In the genomic region with DNA sequence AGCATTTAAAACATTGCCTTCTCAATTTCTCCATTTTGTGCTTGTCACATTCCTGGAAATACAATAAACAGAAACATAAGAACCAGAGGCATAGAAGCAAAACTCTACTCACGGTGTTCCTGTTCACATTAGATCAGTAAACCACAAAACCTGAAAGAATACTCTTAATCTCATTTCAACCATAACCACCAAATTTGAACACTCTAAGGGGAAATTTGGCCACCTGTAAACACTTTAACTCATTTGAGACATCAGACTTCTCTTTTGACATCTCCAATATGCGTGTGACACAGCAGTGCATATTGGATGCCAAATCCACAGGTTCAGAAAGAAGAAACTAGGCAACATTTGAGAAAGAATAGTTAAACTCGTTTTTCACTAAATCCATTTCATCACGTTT, we compare ENCODE assay signal across 2 cellular contexts.
TF ChIP-seq lines count a peak whose summit lies in the region.

No MANE protein-coding gene starts in this region.

TF ChIP-seq in GM23338, 12 proteins besides CTCF, POLR2A, EP300 and RAD21 (continued from another document):
- TF ChIP-seq EZH2 (IDR thresholded peaks at IDR 0.05; ENCODE audit: low read depth, unreplicated experiment) = no peak
- no peak for TF ChIP-seq STAT1 (IDR thresholded peaks at IDR 0.05; ENCODE audit: unreplicated experiment)
- no peak for TF ChIP-seq ETS1 (IDR thresholded peaks at IDR 0.05)
- no peak for TF ChIP-seq REST (IDR thresholded peaks at IDR 0.05; ENCODE audit: unreplicated experiment)
- no peak for TF ChIP-seq POLR2AphosphoS5 (IDR thresholded peaks at IDR 0.05; ENCODE audit: low read depth)
- no peak for TF ChIP-seq CREB1 (CRISPR knock-in tag; IDR thresholded peaks at IDR 0.05; ENCODE audit: low read depth)
- TF ChIP-seq NANOG (IDR thresholded peaks at IDR 0.05; ENCODE audit: borderline replicate concordance) = no peak
- no peak for TF ChIP-seq JUNB (IDR thresholded peaks at IDR 0.05; ENCODE audit: unreplicated experiment)
- TF ChIP-seq, protein P1, sequence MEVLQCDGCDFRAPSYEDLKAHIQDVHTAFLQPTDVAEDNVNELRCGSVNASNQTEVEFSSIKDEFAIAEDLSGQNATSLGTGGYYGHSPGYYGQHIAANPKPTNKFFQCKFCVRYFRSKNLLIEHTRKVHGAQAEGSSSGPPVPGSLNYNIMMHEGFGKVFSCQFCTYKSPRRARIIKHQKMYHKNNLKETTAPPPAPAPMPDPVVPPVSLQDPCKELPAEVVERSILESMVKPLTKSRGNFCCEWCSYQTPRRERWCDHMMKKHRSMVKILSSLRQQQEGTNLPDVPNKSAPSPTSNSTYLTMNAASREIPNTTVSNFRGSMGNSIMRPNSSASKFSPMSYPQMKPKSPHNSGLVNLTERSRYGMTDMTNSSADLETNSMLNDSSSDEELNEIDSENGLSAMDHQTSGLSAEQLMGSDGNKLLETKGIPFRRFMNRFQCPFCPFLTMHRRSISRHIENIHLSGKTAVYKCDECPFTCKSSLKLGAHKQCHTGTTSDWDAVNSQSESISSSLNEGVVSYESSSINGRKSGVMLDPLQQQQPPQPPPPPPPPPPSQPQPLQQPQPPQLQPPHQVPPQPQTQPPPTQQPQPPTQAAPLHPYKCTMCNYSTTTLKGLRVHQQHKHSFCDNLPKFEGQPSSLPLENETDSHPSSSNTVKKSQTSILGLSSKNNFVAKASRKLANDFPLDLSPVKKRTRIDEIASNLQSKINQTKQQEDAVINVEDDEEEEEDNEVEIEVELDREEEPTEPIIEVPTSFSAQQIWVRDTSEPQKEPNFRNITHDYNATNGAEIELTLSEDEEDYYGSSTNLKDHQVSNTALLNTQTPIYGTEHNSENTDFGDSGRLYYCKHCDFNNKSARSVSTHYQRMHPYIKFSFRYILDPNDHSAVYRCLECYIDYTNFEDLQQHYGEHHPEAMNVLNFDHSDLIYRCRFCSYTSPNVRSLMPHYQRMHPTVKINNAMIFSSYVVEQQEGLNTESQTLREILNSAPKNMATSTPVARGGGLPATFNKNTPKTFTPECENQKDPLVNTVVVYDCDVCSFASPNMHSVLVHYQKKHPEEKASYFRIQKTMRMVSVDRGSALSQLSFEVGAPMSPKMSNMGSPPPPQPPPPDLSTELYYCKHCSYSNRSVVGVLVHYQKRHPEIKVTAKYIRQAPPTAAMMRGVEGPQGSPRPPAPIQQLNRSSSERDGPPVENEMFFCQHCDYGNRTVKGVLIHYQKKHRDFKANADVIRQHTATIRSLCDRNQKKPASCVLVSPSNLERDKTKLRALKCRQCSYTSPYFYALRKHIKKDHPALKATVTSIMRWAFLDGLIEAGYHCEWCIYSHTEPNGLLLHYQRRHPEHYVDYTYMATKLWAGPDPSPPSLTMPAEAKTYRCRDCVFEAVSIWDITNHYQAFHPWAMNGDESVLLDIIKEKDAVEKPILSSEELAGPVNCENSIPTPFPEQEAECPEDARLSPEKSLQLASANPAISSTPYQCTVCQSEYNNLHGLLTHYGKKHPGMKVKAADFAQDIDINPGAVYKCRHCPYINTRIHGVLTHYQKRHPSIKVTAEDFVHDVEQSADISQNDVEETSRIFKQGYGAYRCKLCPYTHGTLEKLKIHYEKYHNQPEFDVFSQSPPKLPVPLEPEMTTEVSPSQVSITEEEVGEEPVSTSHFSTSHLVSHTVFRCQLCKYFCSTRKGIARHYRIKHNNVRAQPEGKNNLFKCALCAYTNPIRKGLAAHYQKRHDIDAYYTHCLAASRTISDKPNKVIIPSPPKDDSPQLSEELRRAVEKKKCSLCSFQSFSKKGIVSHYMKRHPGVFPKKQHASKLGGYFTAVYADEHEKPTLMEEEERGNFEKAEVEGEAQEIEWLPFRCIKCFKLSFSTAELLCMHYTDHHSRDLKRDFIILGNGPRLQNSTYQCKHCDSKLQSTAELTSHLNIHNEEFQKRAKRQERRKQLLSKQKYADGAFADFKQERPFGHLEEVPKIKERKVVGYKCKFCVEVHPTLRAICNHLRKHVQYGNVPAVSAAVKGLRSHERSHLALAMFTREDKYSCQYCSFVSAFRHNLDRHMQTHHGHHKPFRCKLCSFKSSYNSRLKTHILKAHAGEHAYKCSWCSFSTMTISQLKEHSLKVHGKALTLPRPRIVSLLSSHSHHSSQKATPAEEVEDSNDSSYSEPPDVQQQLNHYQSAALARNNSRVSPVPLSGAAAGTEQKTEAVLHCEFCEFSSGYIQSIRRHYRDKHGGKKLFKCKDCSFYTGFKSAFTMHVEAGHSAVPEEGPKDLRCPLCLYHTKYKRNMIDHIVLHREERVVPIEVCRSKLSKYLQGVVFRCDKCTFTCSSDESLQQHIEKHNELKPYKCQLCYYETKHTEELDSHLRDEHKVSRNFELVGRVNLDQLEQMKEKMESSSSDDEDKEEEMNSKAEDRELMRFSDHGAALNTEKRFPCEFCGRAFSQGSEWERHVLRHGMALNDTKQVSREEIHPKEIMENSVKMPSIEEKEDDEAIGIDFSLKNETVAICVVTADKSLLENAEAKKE (CRISPR knock-in tag; IDR thresholded peaks at IDR 0.05) = no peak
TF ChIP-seq in GM23338: peak in this region for 0.

TF ChIP-seq in H1, 55 proteins besides CTCF, POLR2A, EP300 and RAD21 (continued from another document):
- TF ChIP-seq CTBP2 (IDR thresholded peaks at IDR 0.05; ENCODE audit: borderline replicate concordance, insufficient read depth, insufficient read length, low read length) = no peak
- no peak for TF ChIP-seq GABPA (IDR thresholded peaks at IDR 0.05; ENCODE audit: borderline replicate concordance, insufficient read depth, low read length)
- TF ChIP-seq CHD2 (IDR thresholded peaks at IDR 0.05; ENCODE audit: low read length) = no peak
- no peak for TF ChIP-seq NRF1 (IDR thresholded peaks at IDR 0.05; ENCODE audit: low read depth, low read length)
- no peak for TF ChIP-seq SIX5 (IDR thresholded peaks at IDR 0.05; ENCODE audit: low read depth, low read length)
- no peak for TF ChIP-seq PHF8 (conservative IDR thresholded peaks at IDR 0.05; ENCODE audit: low read depth, low read length)
- no peak for TF ChIP-seq SIRT6 (IDR thresholded peaks at IDR 0.05; ENCODE audit: low read length)
- no peak for TF ChIP-seq TEAD4 (IDR thresholded peaks at IDR 0.05; ENCODE audit: low read depth, low read length)
- TF ChIP-seq CBX5 (IDR thresholded peaks at IDR 0.05; ENCODE audit: low read depth, low read length) = no peak
- TF ChIP-seq RNF2 (IDR thresholded peaks at IDR 0.05; ENCODE audit: borderline replicate concordance, low read depth, low read length, missing control alignments, poor library complexity, severe bottlenecking) = no peak
- no peak for TF ChIP-seq EZH2 (IDR thresholded peaks at IDR 0.05; ENCODE audit: low read depth, low read length, severe bottlenecking)
- TF ChIP-seq, protein P2, sequence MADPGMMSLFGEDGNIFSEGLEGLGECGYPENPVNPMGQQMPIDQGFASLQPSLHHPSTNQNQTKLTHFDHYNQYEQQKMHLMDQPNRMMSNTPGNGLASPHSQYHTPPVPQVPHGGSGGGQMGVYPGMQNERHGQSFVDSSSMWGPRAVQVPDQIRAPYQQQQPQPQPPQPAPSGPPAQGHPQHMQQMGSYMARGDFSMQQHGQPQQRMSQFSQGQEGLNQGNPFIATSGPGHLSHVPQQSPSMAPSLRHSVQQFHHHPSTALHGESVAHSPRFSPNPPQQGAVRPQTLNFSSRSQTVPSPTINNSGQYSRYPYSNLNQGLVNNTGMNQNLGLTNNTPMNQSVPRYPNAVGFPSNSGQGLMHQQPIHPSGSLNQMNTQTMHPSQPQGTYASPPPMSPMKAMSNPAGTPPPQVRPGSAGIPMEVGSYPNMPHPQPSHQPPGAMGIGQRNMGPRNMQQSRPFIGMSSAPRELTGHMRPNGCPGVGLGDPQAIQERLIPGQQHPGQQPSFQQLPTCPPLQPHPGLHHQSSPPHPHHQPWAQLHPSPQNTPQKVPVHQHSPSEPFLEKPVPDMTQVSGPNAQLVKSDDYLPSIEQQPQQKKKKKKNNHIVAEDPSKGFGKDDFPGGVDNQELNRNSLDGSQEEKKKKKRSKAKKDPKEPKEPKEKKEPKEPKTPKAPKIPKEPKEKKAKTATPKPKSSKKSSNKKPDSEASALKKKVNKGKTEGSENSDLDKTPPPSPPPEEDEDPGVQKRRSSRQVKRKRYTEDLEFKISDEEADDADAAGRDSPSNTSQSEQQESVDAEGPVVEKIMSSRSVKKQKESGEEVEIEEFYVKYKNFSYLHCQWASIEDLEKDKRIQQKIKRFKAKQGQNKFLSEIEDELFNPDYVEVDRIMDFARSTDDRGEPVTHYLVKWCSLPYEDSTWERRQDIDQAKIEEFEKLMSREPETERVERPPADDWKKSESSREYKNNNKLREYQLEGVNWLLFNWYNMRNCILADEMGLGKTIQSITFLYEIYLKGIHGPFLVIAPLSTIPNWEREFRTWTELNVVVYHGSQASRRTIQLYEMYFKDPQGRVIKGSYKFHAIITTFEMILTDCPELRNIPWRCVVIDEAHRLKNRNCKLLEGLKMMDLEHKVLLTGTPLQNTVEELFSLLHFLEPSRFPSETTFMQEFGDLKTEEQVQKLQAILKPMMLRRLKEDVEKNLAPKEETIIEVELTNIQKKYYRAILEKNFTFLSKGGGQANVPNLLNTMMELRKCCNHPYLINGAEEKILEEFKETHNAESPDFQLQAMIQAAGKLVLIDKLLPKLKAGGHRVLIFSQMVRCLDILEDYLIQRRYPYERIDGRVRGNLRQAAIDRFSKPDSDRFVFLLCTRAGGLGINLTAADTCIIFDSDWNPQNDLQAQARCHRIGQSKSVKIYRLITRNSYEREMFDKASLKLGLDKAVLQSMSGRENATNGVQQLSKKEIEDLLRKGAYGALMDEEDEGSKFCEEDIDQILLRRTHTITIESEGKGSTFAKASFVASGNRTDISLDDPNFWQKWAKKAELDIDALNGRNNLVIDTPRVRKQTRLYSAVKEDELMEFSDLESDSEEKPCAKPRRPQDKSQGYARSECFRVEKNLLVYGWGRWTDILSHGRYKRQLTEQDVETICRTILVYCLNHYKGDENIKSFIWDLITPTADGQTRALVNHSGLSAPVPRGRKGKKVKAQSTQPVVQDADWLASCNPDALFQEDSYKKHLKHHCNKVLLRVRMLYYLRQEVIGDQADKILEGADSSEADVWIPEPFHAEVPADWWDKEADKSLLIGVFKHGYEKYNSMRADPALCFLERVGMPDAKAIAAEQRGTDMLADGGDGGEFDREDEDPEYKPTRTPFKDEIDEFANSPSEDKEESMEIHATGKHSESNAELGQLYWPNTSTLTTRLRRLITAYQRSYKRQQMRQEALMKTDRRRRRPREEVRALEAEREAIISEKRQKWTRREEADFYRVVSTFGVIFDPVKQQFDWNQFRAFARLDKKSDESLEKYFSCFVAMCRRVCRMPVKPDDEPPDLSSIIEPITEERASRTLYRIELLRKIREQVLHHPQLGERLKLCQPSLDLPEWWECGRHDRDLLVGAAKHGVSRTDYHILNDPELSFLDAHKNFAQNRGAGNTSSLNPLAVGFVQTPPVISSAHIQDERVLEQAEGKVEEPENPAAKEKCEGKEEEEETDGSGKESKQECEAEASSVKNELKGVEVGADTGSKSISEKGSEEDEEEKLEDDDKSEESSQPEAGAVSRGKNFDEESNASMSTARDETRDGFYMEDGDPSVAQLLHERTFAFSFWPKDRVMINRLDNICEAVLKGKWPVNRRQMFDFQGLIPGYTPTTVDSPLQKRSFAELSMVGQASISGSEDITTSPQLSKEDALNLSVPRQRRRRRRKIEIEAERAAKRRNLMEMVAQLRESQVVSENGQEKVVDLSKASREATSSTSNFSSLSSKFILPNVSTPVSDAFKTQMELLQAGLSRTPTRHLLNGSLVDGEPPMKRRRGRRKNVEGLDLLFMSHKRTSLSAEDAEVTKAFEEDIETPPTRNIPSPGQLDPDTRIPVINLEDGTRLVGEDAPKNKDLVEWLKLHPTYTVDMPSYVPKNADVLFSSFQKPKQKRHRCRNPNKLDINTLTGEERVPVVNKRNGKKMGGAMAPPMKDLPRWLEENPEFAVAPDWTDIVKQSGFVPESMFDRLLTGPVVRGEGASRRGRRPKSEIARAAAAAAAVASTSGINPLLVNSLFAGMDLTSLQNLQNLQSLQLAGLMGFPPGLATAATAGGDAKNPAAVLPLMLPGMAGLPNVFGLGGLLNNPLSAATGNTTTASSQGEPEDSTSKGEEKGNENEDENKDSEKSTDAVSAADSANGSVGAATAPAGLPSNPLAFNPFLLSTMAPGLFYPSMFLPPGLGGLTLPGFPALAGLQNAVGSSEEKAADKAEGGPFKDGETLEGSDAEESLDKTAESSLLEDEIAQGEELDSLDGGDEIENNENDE (IDR thresholded peaks at IDR 0.05; ENCODE audit: insufficient replicate concordance, low read length) = no peak
